ENCODE assay signal across 30 cellular contexts in the genomic region with DNA sequence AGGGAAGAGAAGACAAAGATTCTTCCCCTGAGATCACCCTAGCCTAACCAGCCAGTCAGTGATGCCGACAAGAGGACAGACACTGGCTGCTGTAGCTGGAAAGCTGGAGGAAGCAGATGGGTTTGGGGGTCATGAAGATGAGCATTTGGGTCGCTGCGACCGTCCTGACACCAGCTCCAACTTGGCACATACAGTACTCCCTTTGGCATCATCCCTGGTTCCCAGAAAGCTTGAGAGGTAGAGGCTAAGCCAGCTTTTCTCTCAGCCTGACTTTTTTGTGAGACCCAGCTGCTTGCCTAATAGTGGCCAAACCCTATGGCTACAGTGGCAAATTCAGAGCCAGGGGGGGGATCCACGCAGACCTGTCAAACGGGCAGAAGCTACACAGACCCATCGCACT.
"Had no signal": no experiment of that assay in that cellular context is flagged by ENCODE, and none has a peak within 500 bp of the region (broad histone marks: within the 10 kb centered on the region; RNA-seq: fewer than 3 reads in every experiment).

No MANE protein-coding gene starts in this region.

- DNase-seq: hypothalamus; immature natural killer cell; kidney; left colon; left lung; lower lobe of right lung; mammary epithelial cell; mesenchymal stem cell; naive thymus-derived CD8-positive, alpha-beta T cell; nucleus accumbens; pancreas; posterior cingulate gyrus; retina; right cardiac atrium; stimulated activated CD4-positive, alpha-beta T cell treated with anti-CD3 and anti-CD28 coated beads, Interleukin-12 subunit alpha, Interleukin-12 subunit beta, amount 100 ng/mL, for 4 hours; stimulated activated CD4-positive, alpha-beta T cell treated with anti-CD3 and anti-CD28 coated beads, Interleukin-15, amount 100 ng/mL, for 24 hours; stimulated activated CD4-positive, alpha-beta T cell treated with anti-CD3 and anti-CD28 coated beads, Interleukin-2, amount 100 ng/mL, for 24 hours; stimulated activated CD4-positive, alpha-beta T cell treated with anti-CD3 and anti-CD28 coated beads, Interleukin-4, amount 100 ng/mL, for 1 hour; stimulated activated naive B cell treated with anti-CD40 and anti-IgM and Interleukin-4, amounts not matched to agents 10 μg/mL and 1 μg/mL and 100 μg/mL, for 72 hours; stimulated activated naive CD8-positive, alpha-beta T cell treated with anti-CD3 and anti-CD28 coated beads, Interleukin-15, Interleukin-2, amounts not matched to agents 100 U/mL and 50 U/mL, for 24 hours; stomach; testis; thyroid gland; transverse colon; upper lobe of right lung had no signal

- H3K4me3 ChIP-seq: left lung, lower lobe of right lung, pancreas, prostate gland, skin epidermis, stomach, testis, thyroid gland, transverse colon, upper lobe of right lung had no signal

- H3K27ac ChIP-seq: left lung, lower lobe of right lung, pancreas, prostate gland, skin epidermis, stomach, testis, thyroid gland, transverse colon, upper lobe of right lung had no signal

- H3K9me3 ChIP-seq: left lung, lower lobe of right lung, pancreas, prostate gland, stomach, testis, thyroid gland, transverse colon, upper lobe of right lung had no signal

- H3K4me1 ChIP-seq: prostate gland, testis, thyroid gland, upper lobe of right lung had no signal

- H3K27me3 ChIP-seq: left lung, pancreas, stomach, testis, thyroid gland, transverse colon, upper lobe of right lung had no signal

- H3K36me3 ChIP-seq: pancreas, prostate gland, thyroid gland, transverse colon had no signal

- ATAC-seq: left colon; left lung; lower lobe of right lung; naive thymus-derived CD8-positive, alpha-beta T cell; pancreas; right cardiac atrium; sciatic nerve; stimulated activated naive B cell treated with anti-CD40 and anti-IgM and Interleukin-4, amounts not matched to agents 10 μg/mL and 1 μg/mL and 100 μg/mL, for 72 hours; stimulated activated naive CD8-positive, alpha-beta T cell treated with anti-CD3 and anti-CD28 coated beads, Interleukin-15, Interleukin-2, amounts not matched to agents 100 U/mL and 50 U/mL, for 24 hours; upper lobe of right lung had no signal

- H3K4me3 Mint-ChIP-seq: immature natural killer cell; naive thymus-derived CD8-positive, alpha-beta T cell; nephron; neural crest cell; stimulated activated naive B cell treated with anti-CD40 and anti-IgM and Interleukin-4, amounts not matched to agents 10 μg/mL and 1 μg/mL and 100 μg/mL, for 72 hours had no signal

- H3K4me1 Mint-ChIP-seq: immature natural killer cell; naive thymus-derived CD8-positive, alpha-beta T cell; neural crest cell had no signal

- H3K27ac Mint-ChIP-seq: immature natural killer cell; naive thymus-derived CD8-positive, alpha-beta T cell; nephron had no signal

- H3K27me3 Mint-ChIP-seq: naive thymus-derived CD8-positive, alpha-beta T cell; stimulated activated naive B cell treated with anti-CD40 and anti-IgM and Interleukin-4, amounts not matched to agents 10 μg/mL and 1 μg/mL and 100 μg/mL, for 72 hours had no signal

- H3K9me3 Mint-ChIP-seq: immature natural killer cell; naive thymus-derived CD8-positive, alpha-beta T cell; nephron; neural crest cell; stimulated activated naive B cell treated with anti-CD40 and anti-IgM and Interleukin-4, amounts not matched to agents 10 μg/mL and 1 μg/mL and 100 μg/mL, for 72 hours had no signal
